In genomic region chr1:212605441-212605976, GRCh38 we compare ENCODE assay signal across 12 cellular contexts. TPM values are rescaled to one million over a fixed set of nuclear protein-coding genes. Genes with fewer than 3 reads are reported as not detected.
DNase-seq lines count a peak whose midpoint lies in the region; ATAC-seq and TF ChIP-seq lines count a peak whose summit lies in the region.
"Had no signal": no experiment of that assay in that cellular context is flagged by ENCODE, and none has a peak within 500 bp of the region (broad histone marks: within the 10 kb centered on the region; RNA-seq: fewer than 3 reads in every experiment).

No MANE protein-coding gene starts in this region.

- CTCF ChIA-PET in activated CD8-positive, alpha-beta T cell treated with anti-CD3 and anti-CD28 coated beads, Interleukin-2, amount 10 ng/mL, durations not matched to agents 7 days and 5 days (lab: Charles Lee) = interaction anchor here (1.2 to 1.9 kb wide), 2 partner anchors 9 to 128 kb away, joined by 4 to 7 read pairs; no protein-coding TSS in a partner anchor
- CTCF ChIA-PET in activated CD8-positive, alpha-beta T cell treated with anti-CD3 and anti-CD28 coated beads for 36 hours (lab: Charles Lee) = interaction anchor here (1.8 to 3.9 kb wide), 2 partner anchors 9 to 129 kb away, joined by 5 to 13 read pairs; no protein-coding TSS in a partner anchor

- H3K4me1 Mint-ChIP-seq in natural killer cell treated with Interleukin-12 subunit alpha and Interleukin-12 subunit beta and Interleukin-15 and Interleukin-18, amount 100 ng/mL, for 72 hours (ENCODE audit: low read depth in 2 of 2) = peaks cover 15 to 24% of the 10 kb centered on the region in 2 donors
- H3K4me1 Mint-ChIP-seq in natural killer cell (peaks cover 21 to 35% of the 10 kb centered on the region in 2 donors), chondrocyte (ENCODE audit: low read depth) (peaks cover 37% of the 10 kb centered on the region), mesothelial cell of epicardium (peaks cover 39% of the 10 kb centered on the region)
- H3K4me1 Mint-ChIP-seq in activated CD8-positive, alpha-beta T cell treated with anti-CD3 and anti-CD28 coated beads, Interleukin-2, amount 10 ng/mL, durations not matched to agents 7 days and 5 days (ENCODE audit: low read depth) = peaks cover 31% of the 10 kb centered on the region
- H3K4me1 Mint-ChIP-seq in activated CD8-positive, alpha-beta T cell treated with anti-CD3 and anti-CD28 coated beads for 36 hours (ENCODE audit: low read depth) = peaks cover 36% of the 10 kb centered on the region

- no peak for ATAC-seq in natural killer cell treated with Interleukin-12 subunit alpha and Interleukin-12 subunit beta and Interleukin-15 and Interleukin-18, amount 100 ng/mL, for 72 hours
- ATAC-seq in natural killer cell (no peak), HG03097 (IDR thresholded peaks at IDR 0.05; ENCODE audit: low FRiP score, unreplicated experiment) (no peak)
- ATAC-seq in activated CD8-positive, alpha-beta T cell treated with anti-CD3 and anti-CD28 coated beads, Interleukin-2, amount 10 ng/mL, durations not matched to agents 7 days and 5 days = no peak
- ATAC-seq in activated CD8-positive, alpha-beta T cell treated with anti-CD3 and anti-CD28 coated beads for 36 hours = no peak

- intact Hi-C loops in natural killer cell (cut with micrococcal nuclease) = no loop called here
- intact Hi-C loops in activated CD8-positive, alpha-beta T cell treated with anti-CD3 and anti-CD28 coated beads for 36 hours (cut with micrococcal nuclease) = no loop called here

- DNase-seq in natural killer cell treated with Interleukin-12 subunit alpha and Interleukin-12 subunit beta and Interleukin-15 and Interleukin-18, amount 100 ng/mL, for 72 hours (ENCODE audit: low spot score) = no peak
- DNase-seq in natural killer cell (no peak), chondrocyte (ENCODE audit: low spot score) (no peak), mesothelial cell of epicardium (ENCODE audit: low spot score in 2 of 2, unreplicated experiment in 2 of 2) (peak in 1 of 2 experiments; percentile 36), NCI-H69 (lab: John Stamatoyannopoulos, UW) (no peak)
- no peak for DNase-seq in activated CD8-positive, alpha-beta T cell treated with anti-CD3 and anti-CD28 coated beads, Interleukin-2, amount 10 ng/mL, durations not matched to agents 7 days and 5 days
- no peak for DNase-seq in activated CD8-positive, alpha-beta T cell treated with anti-CD3 and anti-CD28 coated beads for 36 hours
- DNase-seq: activated CD4-positive, alpha-beta T cell treated with anti-CD3 and anti-CD28 coated beads, Interleukin-2, amount 50 U/mL, for 4 hours; activated naive CD4-positive, alpha-beta T cell treated with anti-CD3 and anti-CD28 coated beads, Interleukin-2, amount 50 U/mL, for 16 hours; NCI-H524 treated with DMSO at 0.1 percent for 48 hours; testis had no signal

- POLR2A ChIA-PET in activated CD8-positive, alpha-beta T cell treated with anti-CD3 and anti-CD28 coated beads, Interleukin-2, amount 10 ng/mL, durations not matched to agents 7 days and 5 days (lab: Charles Lee) = interaction anchor here (0.6 kb wide), 1 partner anchor 930 kb away, joined by 3 read pairs; the partner anchor contains the start of gene NEK2
- POLR2A ChIA-PET in activated CD8-positive, alpha-beta T cell treated with anti-CD3 and anti-CD28 coated beads for 36 hours (lab: Charles Lee) = interaction anchor here (0.8 to 3.4 kb wide), 2 partner anchors 9 to 13 kb away, joined by 3 to 35 read pairs; no protein-coding TSS in a partner anchor

- H3K4me3 Mint-ChIP-seq in natural killer cell treated with Interleukin-12 subunit alpha and Interleukin-12 subunit beta and Interleukin-15 and Interleukin-18, amount 100 ng/mL, for 72 hours = peak overlapping the region; percentile 6
- H3K4me3 Mint-ChIP-seq in natural killer cell (no peak overlapping the region), chondrocyte (ENCODE audit: unreplicated experiment) (peak overlapping the region; percentile 90), mesothelial cell of epicardium (peak overlapping the region; percentile 85)
- H3K4me3 Mint-ChIP-seq in activated CD8-positive, alpha-beta T cell treated with anti-CD3 and anti-CD28 coated beads, Interleukin-2, amount 10 ng/mL, durations not matched to agents 7 days and 5 days = no peak overlapping the region
- H3K4me3 Mint-ChIP-seq in activated CD8-positive, alpha-beta T cell treated with anti-CD3 and anti-CD28 coated beads for 36 hours = no peak overlapping the region

- TF ChIP-seq CTCF in natural killer cell (IDR thresholded peaks at IDR 0.05) (no peak), chondrocyte (IDR thresholded peaks at IDR 0.05) (no peak), mesothelial cell of epicardium (IDR thresholded peaks at IDR 0.05; ENCODE audit: unreplicated experiment) (no peak)
- TF ChIP-seq CTCF in activated CD8-positive, alpha-beta T cell treated with anti-CD3 and anti-CD28 coated beads for 36 hours (IDR thresholded peaks at IDR 0.05) = no peak

- no peaks in the 10 kb centered on the region for H3K9me3 Mint-ChIP-seq in natural killer cell treated with Interleukin-12 subunit alpha and Interleukin-12 subunit beta and Interleukin-15 and Interleukin-18, amount 100 ng/mL, for 72 hours
- H3K9me3 Mint-ChIP-seq in natural killer cell (no peaks in the 10 kb centered on the region), chondrocyte (ENCODE audit: low read depth) (no peaks in the 10 kb centered on the region), mesothelial cell of epicardium (no peaks in the 10 kb centered on the region)
- no peaks in the 10 kb centered on the region for H3K9me3 Mint-ChIP-seq in activated CD8-positive, alpha-beta T cell treated with anti-CD3 and anti-CD28 coated beads, Interleukin-2, amount 10 ng/mL, durations not matched to agents 7 days and 5 days (ENCODE audit: insufficient read depth)
- H3K9me3 Mint-ChIP-seq in activated CD8-positive, alpha-beta T cell treated with anti-CD3 and anti-CD28 coated beads for 36 hours = no peaks in the 10 kb centered on the region

- peaks cover 44 to 78% of the 10 kb centered on the region in 2 donors for H3K27me3 Mint-ChIP-seq in natural killer cell treated with Interleukin-12 subunit alpha and Interleukin-12 subunit beta and Interleukin-15 and Interleukin-18, amount 100 ng/mL, for 72 hours
- peaks cover 65 to 69% of the 10 kb centered on the region in 2 donors for H3K27me3 Mint-ChIP-seq in natural killer cell (ENCODE audit: low read depth in 2 of 2)
- H3K27me3 Mint-ChIP-seq in chondrocyte (ENCODE audit: low read depth) = peaks cover 30% of the 10 kb centered on the region
- peaks cover 55% of the 10 kb centered on the region for H3K27me3 Mint-ChIP-seq in mesothelial cell of epicardium (ENCODE audit: low read depth)
- H3K27me3 Mint-ChIP-seq in activated CD8-positive, alpha-beta T cell treated with anti-CD3 and anti-CD28 coated beads, Interleukin-2, amount 10 ng/mL, durations not matched to agents 7 days and 5 days (ENCODE audit: low read depth) = peaks cover 61% of the 10 kb centered on the region
- peaks cover 51% of the 10 kb centered on the region for H3K27me3 Mint-ChIP-seq in activated CD8-positive, alpha-beta T cell treated with anti-CD3 and anti-CD28 coated beads for 36 hours

- peaks cover under 1% of the 10 kb centered on the region for H3K36me3 Mint-ChIP-seq in natural killer cell treated with Interleukin-12 subunit alpha and Interleukin-12 subunit beta and Interleukin-15 and Interleukin-18, amount 100 ng/mL, for 72 hours
- H3K36me3 Mint-ChIP-seq in natural killer cell = no peaks in the 10 kb centered on the region
- H3K36me3 Mint-ChIP-seq in chondrocyte (ENCODE audit: low read depth) = peaks cover 2% of the 10 kb centered on the region
- no peaks in the 10 kb centered on the region for H3K36me3 Mint-ChIP-seq in mesothelial cell of epicardium
- peaks cover 4% of the 10 kb centered on the region for H3K36me3 Mint-ChIP-seq in activated CD8-positive, alpha-beta T cell treated with anti-CD3 and anti-CD28 coated beads, Interleukin-2, amount 10 ng/mL, durations not matched to agents 7 days and 5 days (ENCODE audit: low read depth)
- peaks cover 9% of the 10 kb centered on the region for H3K36me3 Mint-ChIP-seq in activated CD8-positive, alpha-beta T cell treated with anti-CD3 and anti-CD28 coated beads for 36 hours (ENCODE audit: low read depth)

- no peak overlapping the region for H3K27ac Mint-ChIP-seq in natural killer cell treated with Interleukin-12 subunit alpha and Interleukin-12 subunit beta and Interleukin-15 and Interleukin-18, amount 100 ng/mL, for 72 hours
- H3K27ac Mint-ChIP-seq in natural killer cell = no peak overlapping the region
- H3K27ac Mint-ChIP-seq in chondrocyte (ENCODE audit: unreplicated experiment) = peak overlapping the region; percentile 71
- H3K27ac Mint-ChIP-seq in mesothelial cell of epicardium = peak overlapping the region; percentile 93
- no peak overlapping the region for H3K27ac Mint-ChIP-seq in activated CD8-positive, alpha-beta T cell treated with anti-CD3 and anti-CD28 coated beads, Interleukin-2, amount 10 ng/mL, durations not matched to agents 7 days and 5 days
- H3K27ac Mint-ChIP-seq in activated CD8-positive, alpha-beta T cell treated with anti-CD3 and anti-CD28 coated beads for 36 hours = no peak overlapping the region

RNA-seq across cellular contexts. Expression of gene ATF3, which starts 3.1 kb away (rescaled TPM):
- total RNA-seq in natural killer cell treated with Interleukin-12 subunit alpha and Interleukin-12 subunit beta and Interleukin-15 and Interleukin-18, amount 100 ng/mL, for 72 hours = 10 to 100 TPM; 15.4 to 16.9 TPM
- 100 to 1,000 TPM in 1 of 3 donors, 10 to 100 TPM in 2; 62.2 to 135 (median 78.5) TPM for total RNA-seq in natural killer cell
- 3.5 to 54.5 TPM (median 50.2 TPM) in 3 replicates for total RNA-seq in chondrocyte
- total RNA-seq in mesothelial cell of epicardium = 134 to 147 TPM (median 146 TPM) in 3 replicates
- 10 to 100 TPM; 12.1 to 12.5 TPM for total RNA-seq in activated CD8-positive, alpha-beta T cell treated with anti-CD3 and anti-CD28 coated beads, Interleukin-2, amount 10 ng/mL, durations not matched to agents 7 days and 5 days
- total RNA-seq in activated CD8-positive, alpha-beta T cell treated with anti-CD3 and anti-CD28 coated beads for 36 hours = 10 to 100 TPM; 35.4 to 41.3 TPM

Comparison
In these comparisons a context has a peak if more than half of its experiments do, and no peak if none do; other contexts are left out.
1. H3K4me3 Mint-ChIP-seq: peak in natural killer cell treated with Interleukin-12 subunit alpha and Interleukin-12 subunit beta and Interleukin-15 and Interleukin-18, amount 100 ng/mL, for 72 hours (single experiment), chondrocyte (single experiment) and mesothelial cell of epicardium (single experiment); none in natural killer cell (single experiment), activated CD8-positive, alpha-beta T cell treated with anti-CD3 and anti-CD28 coated beads, Interleukin-2, amount 10 ng/mL, durations not matched to agents 7 days and 5 days (single experiment) and activated CD8-positive, alpha-beta T cell treated with anti-CD3 and anti-CD28 coated beads for 36 hours (single experiment).
2. H3K27ac Mint-ChIP-seq: peak in chondrocyte (single experiment) and mesothelial cell of epicardium (single experiment); none in natural killer cell treated with Interleukin-12 subunit alpha and Interleukin-12 subunit beta and Interleukin-15 and Interleukin-18, amount 100 ng/mL, for 72 hours (0 of 2), natural killer cell (0 of 2), activated CD8-positive, alpha-beta T cell treated with anti-CD3 and anti-CD28 coated beads, Interleukin-2, amount 10 ng/mL, durations not matched to agents 7 days and 5 days (single experiment) and activated CD8-positive, alpha-beta T cell treated with anti-CD3 and anti-CD28 coated beads for 36 hours (single experiment).